Comparison of ENCODE assay signal across 14 cellular contexts in genomic region chr16:52469775-52470174, GRCh38.
A peak's percentile ranks its signal among the peaks of the same experiment; 100 is the strongest.
DNase-seq lines count a peak whose midpoint lies in the region; TF ChIP-seq lines count a peak whose summit lies in the region.
"Had no signal": no experiment of that assay in that cellular context is flagged by ENCODE, and none has a peak within 500 bp of the region (broad histone marks: within the 10 kb centered on the region; RNA-seq: fewer than 3 reads in every experiment).

No MANE protein-coding gene starts in this region.

- intact Hi-C loops in posterior cingulate gyrus (cut with DNase I): loop anchor here (10.0 kb wide), 1 partner anchor 75 kb away; the partner anchor contains the start of gene TOX3

- H3K4me3 ChIP-seq in epithelial cell of esophagus (ENCODE audit: low read length): no peak overlapping the region
- H3K4me3 ChIP-seq: body of pancreas, ovary had no signal

- peak; percentile 12 for DNase-seq in NCI-H146 (lab: John Stamatoyannopoulos, UW)
- no peak for DNase-seq in NCI-H146 treated with DMSO at 0.1 percent for 48 hours (lab: John Stamatoyannopoulos, UW; ENCODE audit: unreplicated experiment)
- DNase-seq in NCI-H510A treated with DMSO at 0.1 percent for 48 hours (lab: John Stamatoyannopoulos, UW): peak; percentile 48
- peak; percentile 37 for DNase-seq in epithelial cell of esophagus (ENCODE audit: low read depth)
- peak; percentile 28 for DNase-seq in retina
- no peak for DNase-seq in posterior cingulate gyrus
- DNase-seq in GM20000 (ENCODE audit: low spot score): no peak
- no peak for DNase-seq in anterior cingulate cortex (lab: John Stamatoyannopoulos, UW)
- DNase-seq: activated CD8-positive, alpha-beta T cell treated with anti-CD3 and anti-CD28 coated beads, Interleukin-2, amount 10 ng/mL, durations not matched to agents 7 days and 5 days; activated effector memory CD4-positive, alpha-beta T cell treated with anti-CD3 and anti-CD28 coated beads, Interleukin-2, amount 50 U/mL, for 16 hours; body of pancreas; ovary; stimulated activated CD4-positive, alpha-beta T cell treated with anti-CD3 and anti-CD28 coated beads, Interleukin-15, amount 100 ng/mL, for 24 hours; substantia nigra had no signal

- no peak for TF ChIP-seq CTCF in epithelial cell of esophagus (IDR thresholded peaks at IDR 0.05; ENCODE audit: insufficient read depth, low read depth, low read length, missing control alignments)
- TF ChIP-seq CTCF in GM20000 (IDR thresholded peaks at IDR 0.05; ENCODE audit: extremely low read depth, missing control alignments): no peak

Comparison
In these comparisons a context has a peak if more than half of its experiments do, and no peak if none do; other contexts are left out.
1. DNase-seq: peak in NCI-H146 (single experiment), NCI-H510A treated with DMSO at 0.1 percent for 48 hours (single experiment), epithelial cell of esophagus (single experiment) and retina (single experiment); none in NCI-H146 treated with DMSO at 0.1 percent for 48 hours (single experiment), posterior cingulate gyrus (0 of 10), GM20000 (single experiment) and anterior cingulate cortex (0 of 58).